In genomic region chr11:2888266-2888968, GRCh38 we compare ENCODE assay signal across 1 cellular context.
A peak's percentile ranks its signal among the peaks of the same experiment; 100 is the strongest.
TF ChIP-seq lines count a peak whose summit lies in the region.

No MANE protein-coding gene starts in this region.

TF ChIP-seq in HepG2, 621 proteins besides CTCF, POLR2A, EP300 and RAD21 (continued from another document and continues in another):
- TF ChIP-seq ZNF704 (CRISPR knock-in tag; IDR thresholded peaks at IDR 0.05; ENCODE audit: borderline replicate concordance): no peak
- peak; percentile 27; the same call in 1 of the 2 replicates for TF ChIP-seq KDM5B (CRISPR knock-in tag; IDR thresholded peaks at IDR 0.05; ENCODE audit: borderline replicate concordance)
- TF ChIP-seq SOX6 (IDR thresholded peaks at IDR 0.05): no peak
- peak; percentile 55; the same call in 1 of the 2 replicates for TF ChIP-seq SOX6 (CRISPR knock-in tag; IDR thresholded peaks at IDR 0.05)
- no peak for TF ChIP-seq THAP8 (CRISPR knock-in tag; IDR thresholded peaks at IDR 0.05; ENCODE audit: borderline replicate concordance)
- 0 out of 2 replicates have a peak, but pooled peaks have one; percentile 13 for TF ChIP-seq HDAC2 (CRISPR knock-in tag; IDR thresholded peaks at IDR 0.05)
- 0 out of 2 replicates have a peak, but pooled peaks have one; percentile 38 for TF ChIP-seq ZNF138 (CRISPR knock-in tag; IDR thresholded peaks at IDR 0.05; ENCODE audit: low read depth)
- TF ChIP-seq ZNF768 (CRISPR knock-in tag; IDR thresholded peaks at IDR 0.05): no peak; the same call in 1 of the 2 replicates
- peak; percentile 62; the same call in 1 of the 2 replicates for TF ChIP-seq PITX1 (CRISPR knock-in tag; IDR thresholded peaks at IDR 0.05)
- TF ChIP-seq MTF2 (CRISPR knock-in tag; IDR thresholded peaks at IDR 0.05; ENCODE audit: borderline replicate concordance): peak; percentile 62; the same call in 1 of the 2 replicates
- no peak for TF ChIP-seq PAWR (CRISPR knock-in tag; IDR thresholded peaks at IDR 0.05; ENCODE audit: borderline replicate concordance)
- 0 out of 2 replicates have a peak, but pooled peaks have one; percentile 30 for TF ChIP-seq KDM3A (CRISPR knock-in tag; IDR thresholded peaks at IDR 0.05; ENCODE audit: low read depth)
- TF ChIP-seq KDM2A (CRISPR knock-in tag; IDR thresholded peaks at IDR 0.05; ENCODE audit: borderline replicate concordance, low read depth): peak; percentile 85
- no peak for TF ChIP-seq FOXA1 (IDR thresholded peaks at IDR 0.05)
- no peak for TF ChIP-seq FOXA1 (CRISPR knock-in tag; IDR thresholded peaks at IDR 0.05)
- peak; percentile 20; the same call in 1 of the 2 replicates for TF ChIP-seq ARID5B (CRISPR knock-in tag; IDR thresholded peaks at IDR 0.05)
- no peak for TF ChIP-seq ZNF616 (CRISPR knock-in tag; IDR thresholded peaks at IDR 0.05; ENCODE audit: low read depth)
- no peak for TF ChIP-seq ZBTB14 (CRISPR knock-in tag; IDR thresholded peaks at IDR 0.05)
- TF ChIP-seq ZNF432 (CRISPR knock-in tag; IDR thresholded peaks at IDR 0.05; ENCODE audit: borderline replicate concordance): no peak
- no peak for TF ChIP-seq TFDP1 (CRISPR knock-in tag; IDR thresholded peaks at IDR 0.05; ENCODE audit: borderline replicate concordance)
- no peak for TF ChIP-seq ZSCAN25 (CRISPR knock-in tag; IDR thresholded peaks at IDR 0.05)
- TF ChIP-seq E2F5 (CRISPR knock-in tag; conservative IDR thresholded peaks at IDR 0.05): no peak
- TF ChIP-seq ZNF569 (CRISPR knock-in tag; IDR thresholded peaks at IDR 0.05; ENCODE audit: borderline replicate concordance): no peak
- no peak for TF ChIP-seq SETDB1 (CRISPR knock-in tag; IDR thresholded peaks at IDR 0.05; ENCODE audit: borderline replicate concordance)
- TF ChIP-seq KIAA2018 (CRISPR knock-in tag; IDR thresholded peaks at IDR 0.05; ENCODE audit: borderline replicate concordance): no peak
- 0 out of 2 replicates have a peak, but pooled peaks have one; percentile 18 for TF ChIP-seq ZNF225 (CRISPR knock-in tag; IDR thresholded peaks at IDR 0.05)
- TF ChIP-seq CSRNP1 (CRISPR knock-in tag; IDR thresholded peaks at IDR 0.05): no peak
- no peak for TF ChIP-seq ZBTB46 (CRISPR knock-in tag; IDR thresholded peaks at IDR 0.05; ENCODE audit: borderline replicate concordance)
- 0 out of 2 replicates have a peak, but pooled peaks have one; percentile 17 for TF ChIP-seq ZMYM3 (CRISPR knock-in tag; IDR thresholded peaks at IDR 0.05)
- TF ChIP-seq ZNF614 (CRISPR knock-in tag; IDR thresholded peaks at IDR 0.05; ENCODE audit: borderline replicate concordance): peak; percentile 94; the same call in 1 of the 2 replicates
- no peak for TF ChIP-seq NFATC3 (CRISPR knock-in tag; IDR thresholded peaks at IDR 0.05)
- TF ChIP-seq MAX (IDR thresholded peaks at IDR 0.05): peak; percentile 52; the same call in 1 of the 2 replicates
- no peak for TF ChIP-seq MEIS2 (CRISPR knock-in tag; IDR thresholded peaks at IDR 0.05)
- no peak for TF ChIP-seq SRY (CRISPR knock-in tag; IDR thresholded peaks at IDR 0.05)
- TF ChIP-seq ZNF430 (CRISPR knock-in tag; IDR thresholded peaks at IDR 0.05): 0 out of 2 replicates have a peak, but pooled peaks have one; percentile 47
- TF ChIP-seq HIVEP1 (CRISPR knock-in tag; IDR thresholded peaks at IDR 0.05): no peak
- TF ChIP-seq ZNF431 (CRISPR knock-in tag; IDR thresholded peaks at IDR 0.05; ENCODE audit: borderline replicate concordance, low read depth): no peak
- peak; percentile 47 for TF ChIP-seq GABPB1 (CRISPR knock-in tag; IDR thresholded peaks at IDR 0.05)
- TF ChIP-seq SSRP1 (CRISPR knock-in tag; IDR thresholded peaks at IDR 0.05): 0 out of 2 replicates have a peak, but pooled peaks have one; percentile 78
